ENCODE assay signal across 13 cellular contexts in the genomic region with DNA sequence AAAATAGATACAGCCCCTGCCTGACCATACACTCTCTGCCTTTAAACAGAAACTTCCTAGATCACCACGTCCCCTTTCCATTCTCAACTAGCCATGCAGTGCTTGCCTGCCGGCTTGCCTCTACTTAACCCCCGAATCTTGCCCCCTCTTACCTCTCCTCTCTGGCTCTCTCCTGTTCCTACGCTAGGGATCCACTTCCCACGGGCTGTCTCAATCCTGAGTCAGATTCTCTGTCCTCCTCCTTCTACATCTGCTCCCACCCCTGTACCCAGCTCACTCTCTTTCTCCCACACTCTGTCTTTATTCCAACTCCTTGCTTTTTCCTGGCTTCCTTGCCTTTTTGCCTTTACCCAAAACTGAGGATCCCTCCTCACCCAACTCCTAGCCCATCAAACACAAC. TPM values are rescaled to one million over a fixed set of nuclear protein-coding genes. Genes with fewer than 3 reads are reported as not detected.
A peak's percentile ranks its signal among the peaks of the same experiment; 100 is the strongest.
DNase-seq lines count a peak whose midpoint lies in the region; ATAC-seq and TF ChIP-seq lines count a peak whose summit lies in the region.
"Had no signal": no experiment of that assay in that cellular context is flagged by ENCODE, and none has a peak within 500 bp of the region (broad histone marks: within the 10 kb centered on the region; RNA-seq: fewer than 3 reads in every experiment).

No MANE protein-coding gene starts in this region.

- CTCF ChIA-PET in MCF 10A (lab: Yijun Ruan, JAX): interaction anchor here (0.6 to 0.7 kb wide), 2 partner anchors 114 to 182 kb away, joined by 3 read pairs; no protein-coding TSS in a partner anchor

- no peaks in the 10 kb centered on the region for H3K36me3 Mint-ChIP-seq in MCF 10A (ENCODE audit: insufficient read depth, unreplicated experiment)

- no peak for TF ChIP-seq EP300 in upper lobe of left lung (IDR thresholded peaks at IDR 0.05)

- in situ Hi-C loops in GM13976 (cut with MboI; ENCODE audit: low sequenced_read_pairs, unreplicated experiment): no loop called here

- TF ChIP-seq POLR2A in breast epithelium (IDR thresholded peaks at IDR 0.05): no peak
- no peak for TF ChIP-seq POLR2A in upper lobe of left lung (IDR thresholded peaks at IDR 0.05)

- peaks cover 39% of the 10 kb centered on the region for H3K27me3 Mint-ChIP-seq in MCF 10A (ENCODE audit: insufficient read depth, unreplicated experiment)

- H3K36me3 ChIP-seq in breast epithelium (no peaks in the 10 kb centered on the region), lung (ENCODE audit: control insufficient read depth in 2 of 2, insufficient read depth in 2 of 2, low read length in 2 of 2) (no peaks in the 10 kb centered on the region), upper lobe of left lung (no peaks in the 10 kb centered on the region)
- H3K36me3 ChIP-seq: WERI-Rb-1 had no signal

- no peaks in the 10 kb centered on the region for H3K9me3 ChIP-seq in breast epithelium
- peaks cover 0 to 5% of the 10 kb centered on the region in 2 donors for H3K9me3 ChIP-seq in lung (ENCODE audit: control insufficient read depth in 2 of 2, insufficient read depth in 1 of 2, low read length in 1 of 2)
- no peaks in the 10 kb centered on the region for H3K9me3 ChIP-seq in upper lobe of left lung

- no peak for TF ChIP-seq CTCF in breast epithelium (IDR thresholded peaks at IDR 0.05)
- no peak for TF ChIP-seq CTCF in MCF 10A (IDR thresholded peaks at IDR 0.05; ENCODE audit: unreplicated experiment)
- no peak for TF ChIP-seq CTCF in lung (IDR thresholded peaks at IDR 0.05; ENCODE audit: control extremely low read depth, extremely low read depth)
- no peak for TF ChIP-seq CTCF in upper lobe of left lung (IDR thresholded peaks at IDR 0.05)
- no peak for TF ChIP-seq CTCF in GM13976 (IDR thresholded peaks at IDR 0.05; ENCODE audit: borderline replicate concordance, control extremely low read depth, extremely low read depth, insufficient read depth, missing control alignments)

- H3K27me3 ChIP-seq in breast epithelium (no peaks in the 10 kb centered on the region), lung (ENCODE audit: control insufficient read depth, insufficient read depth) (no peaks in the 10 kb centered on the region), upper lobe of left lung (no peaks in the 10 kb centered on the region)

- no peak overlapping the region for H3K27ac Mint-ChIP-seq in MCF 10A (ENCODE audit: low read depth, unreplicated experiment)
- H3K27ac Mint-ChIP-seq: B cell had no signal

- intact Hi-C loops in breast epithelium (cut with DNase I; ENCODE audit: low total_unique reads) (no loop called here), MCF 10A (cut with micrococcal nuclease) (no loop called here)

- ATAC-seq in lung (ENCODE audit: insufficient read depth, low FRiP score) (no peak), upper lobe of left lung (ENCODE audit: low FRiP score in 2 of 2) (no peak)

- H3K9me3 Mint-ChIP-seq in MCF 10A (ENCODE audit: unreplicated experiment): peaks cover 12% of the 10 kb centered on the region

- peak overlapping the region in 2 of 3 donors; percentile 18 to 48 for H3K4me3 ChIP-seq in breast epithelium
- H3K4me3 ChIP-seq in lung: no peak overlapping the region
- peak overlapping the region in 1 of 4 donors; percentile 2 for H3K4me3 ChIP-seq in upper lobe of left lung

- no peak overlapping the region for H3K4me3 Mint-ChIP-seq in MCF 10A (ENCODE audit: unreplicated experiment)
- H3K4me3 Mint-ChIP-seq: B cell had no signal

- H3K27ac ChIP-seq in breast epithelium: peak overlapping the region in 1 of 2 donors; percentile 87
- H3K27ac ChIP-seq in caudate nucleus (ENCODE audit: low read depth, low read length): peak overlapping the region; percentile 39
- H3K27ac ChIP-seq in lung (ENCODE audit: low read depth in 1 of 2, low read length in 1 of 2): peak overlapping the region; percentile 63 to 71
- H3K27ac ChIP-seq in upper lobe of left lung: peak overlapping the region; percentile 47 to 80 (median 68)
- H3K27ac ChIP-seq: WERI-Rb-1 had no signal

- WGBS in lung, 2 donors: 81% methylated on average over 5 of the region's 5 CpGs
- WGBS in upper lobe of left lung, 2 donors: 76 to 82% methylated on average over 5 of the region's 5 CpGs

- no peak for DNase-seq in breast epithelium (ENCODE audit: low spot score in 2 of 2)
- DNase-seq in MCF 10A (ENCODE audit: unreplicated experiment): no peak
- DNase-seq in caudate nucleus (lab: John Stamatoyannopoulos, UW): peak in 33 of 61 donors; percentile 6 to 84 (median 30)
- no peak for DNase-seq in lung (ENCODE audit: low spot score)
- DNase-seq in upper lobe of left lung: no peak
- DNase-seq in GM13976 (ENCODE audit: low spot score): no peak
- DNase-seq in epidermal melanocyte (ENCODE audit: insufficient read length, low spot score): no peak
- DNase-seq in HK-2 (ENCODE audit: unreplicated experiment): no peak
- DNase-seq: dermis blood vessel endothelial cell, hippocampal formation, Karpas-422, WERI-Rb-1 had no signal

- POLR2A ChIA-PET in MCF 10A (lab: Yijun Ruan, JAX): no interaction called here

- no TSS peak for BruUV-seq in MCF 10A (replicated peaks; lab: Mats Ljungman, UMichigan)

- H3K4me1 ChIP-seq in breast epithelium (no peaks in the 10 kb centered on the region), lung (ENCODE audit: control insufficient read depth in 2 of 2, insufficient read depth in 2 of 2, low read length in 2 of 2) (peaks cover 6 to 13% of the 10 kb centered on the region in 2 donors), upper lobe of left lung (peaks cover 29 to 40% (median 29%) of the 10 kb centered on the region in 4 donors)

- peaks cover 16% of the 10 kb centered on the region for H3K4me1 Mint-ChIP-seq in MCF 10A (ENCODE audit: insufficient read depth, unreplicated experiment)

RNA-seq across cellular contexts. Expression of a gene that starts 29.3 kb away (rescaled TPM):
- total RNA-seq in breast epithelium: 10 to 100 TPM in 2 of 3 donors, 1 to 10 TPM in 1; 6.7 to 90.9 (median 26.9) TPM
- 85.3 and 114 TPM in 2 replicates for total RNA-seq in MCF 10A (2022)
- total RNA-seq in lung: 10 to 100 TPM; 15.9 to 44.1 TPM
- polyA plus RNA-seq in lung: 10 to 100 TPM; 22.3 to 26.5 TPM
- total RNA-seq in upper lobe of left lung: 10 to 100 TPM in 5 of 6 donors, 1 to 10 TPM in 1; 7.3 to 69.3 (median 21.2) TPM

Comparison
In these comparisons a context has a peak if more than half of its experiments do, and no peak if none do; other contexts are left out.
1. DNase-seq: peak in caudate nucleus (33 of 61); none in breast epithelium (0 of 2), MCF 10A (single experiment), lung (single experiment), upper lobe of left lung (0 of 2), GM13976 (single experiment), epidermal melanocyte (single experiment) and HK-2 (single experiment).